ENCODE assay signal across 31 cellular contexts in genomic region chr5:43523662-43524072, GRCh38. TPM values are rescaled to one million over a fixed set of nuclear protein-coding genes. Genes with fewer than 3 reads are reported as not detected.
DNase-seq lines count a peak whose midpoint lies in the region; ATAC-seq, FAIRE-seq and TF ChIP-seq lines count a peak whose summit lies in the region.
"Had no signal": no experiment of that assay in that cellular context is flagged by ENCODE, and none has a peak within 500 bp of the region (broad histone marks: within the 10 kb centered on the region; RNA-seq: fewer than 3 reads in every experiment).

No MANE protein-coding gene starts in this region.

- no peaks in the 10 kb centered on the region for H3K9me3 ChIP-seq in A549
- H3K9me3 ChIP-seq in T-helper 17 cell (ENCODE audit: control insufficient read depth, low read length, poor library complexity, severe bottlenecking): no peaks in the 10 kb centered on the region
- H3K9me3 ChIP-seq: BLaER1, gastroesophageal sphincter, Peyer's patch, testis had no signal

- POLR2A ChIA-PET in A549 (lab: Yijun Ruan, JAX): no interaction called here

- 62% methylated on average over 2 of the region's 2 CpGs for WGBS in A549 (ENCODE audit: missing lambda C conversion rate)

- no peaks in the 10 kb centered on the region for H3K27me3 Mint-ChIP-seq in T-helper 17 cell
- H3K27me3 Mint-ChIP-seq in type B pancreatic cell: no peaks in the 10 kb centered on the region
- H3K27me3 Mint-ChIP-seq: activated CD4-positive, alpha-beta T cell treated with anti-CD3 and anti-CD28 coated beads, Interleukin-2, amount 10 ng/mL, durations not matched to agents 7 days and 5 days; stimulated activated naive CD8-positive, alpha-beta T cell treated with anti-CD3 and anti-CD28 coated beads, Interleukin-15, Interleukin-2, amounts not matched to agents 100 ng/mL and 50 ng/mL, for 24 hours had no signal

- CTCF ChIA-PET in A549 (lab: Yijun Ruan, JAX): interaction anchor here (1.3 to 1.8 kb wide), 3 partner anchors 11 to 634 kb away, joined by 3 to 5 read pairs (median 4); partner anchors contain the start of gene TMEM267

- no peak for TF ChIP-seq POLR2A in A549 (IDR thresholded peaks at IDR 0.05; ENCODE audit: low read length)

- DNase-seq in A549 (ENCODE audit: low read depth in 1 of 2, low spot score in 1 of 2): no peak
- DNase-seq in EH (ENCODE audit: low read depth): peak; percentile 23
- DNase-seq in T-helper 17 cell: no peak
- DNase-seq in fibroblast of villous mesenchyme (ENCODE audit: low read depth): peak; percentile 16
- no peak for DNase-seq in type B pancreatic cell (ENCODE audit: extremely low spot score, unreplicated experiment)
- DNase-seq in GDM1 (lab: John Stamatoyannopoulos, UW): no peak
- DNase-seq: activated CD4-positive, alpha-beta T cell treated with anti-CD3 and anti-CD28 coated beads, Interleukin-2, amount 10 ng/mL, durations not matched to agents 7 days and 5 days; activated gamma-delta T cell; activated T-cell treated with anti-CD3 and anti-CD28 coated beads, Interleukin-2, amount 50 U/mL, for 1 hour; caudate nucleus; DMS 273 treated with DMSO at 0.1 percent for 48 hours; effector CD8-positive, alpha-beta T cell; IMR-90; natural killer cell; NCI-H2107; Peyer's patch; retina; SIG-M5; small intestine; testis had no signal

- H3K4me3 ChIP-seq in A549 (no peak overlapping the region), fibroblast of villous mesenchyme (ENCODE audit: low read depth, low read length) (no peak overlapping the region)
- H3K4me3 ChIP-seq: BLaER1, coronary artery, gastroesophageal sphincter, hepatocyte, lung, Peyer's patch, testis had no signal

- no peaks in the 10 kb centered on the region for H3K36me3 Mint-ChIP-seq in T-helper 17 cell (ENCODE audit: low read depth)
- H3K36me3 Mint-ChIP-seq in type B pancreatic cell: peaks cover 44% of the 10 kb centered on the region

- H3K4me2 ChIP-seq in A549: no peak overlapping the region
- H3K4me2 ChIP-seq: BLaER1, hepatocyte had no signal

- no peak for TF ChIP-seq RAD21 in A549 (conservative IDR thresholded peaks at IDR 0.05 in 1 of 2, IDR thresholded peaks at IDR 0.05 in 1 of 2)

- TF ChIP-seq EP300 in A549 (IDR thresholded peaks at IDR 0.05): no peak

- no peak overlapping the region for H3K27ac Mint-ChIP-seq in T-helper 17 cell
- H3K27ac Mint-ChIP-seq in type B pancreatic cell: no peak overlapping the region
- H3K27ac Mint-ChIP-seq: activated CD4-positive, alpha-beta T cell treated with anti-CD3 and anti-CD28 coated beads, Interleukin-2, amount 10 ng/mL, durations not matched to agents 7 days and 5 days; natural killer cell; stimulated activated naive CD8-positive, alpha-beta T cell treated with anti-CD3 and anti-CD28 coated beads, Interleukin-15, Interleukin-2, amounts not matched to agents 100 ng/mL and 50 ng/mL, for 24 hours had no signal

- H3K9me3 Mint-ChIP-seq in type B pancreatic cell: no peaks in the 10 kb centered on the region
- H3K9me3 Mint-ChIP-seq: activated CD4-positive, alpha-beta T cell treated with anti-CD3 and anti-CD28 coated beads, Interleukin-2, amount 10 ng/mL, durations not matched to agents 7 days and 5 days; natural killer cell; stimulated activated naive CD8-positive, alpha-beta T cell treated with anti-CD3 and anti-CD28 coated beads, Interleukin-15, Interleukin-2, amounts not matched to agents 100 ng/mL and 50 ng/mL, for 24 hours had no signal

- H3K4me1 Mint-ChIP-seq in T-helper 17 cell: peaks cover 2% of the 10 kb centered on the region
- H3K4me1 Mint-ChIP-seq in type B pancreatic cell (ENCODE audit: unreplicated experiment): peaks cover 5% of the 10 kb centered on the region
- H3K4me1 Mint-ChIP-seq: natural killer cell, WTC11 had no signal

- H3K4me3 Mint-ChIP-seq in T-helper 17 cell (peak overlapping the region; percentile 10), type B pancreatic cell (no peak overlapping the region)
- H3K4me3 Mint-ChIP-seq: activated CD4-positive, alpha-beta T cell treated with anti-CD3 and anti-CD28 coated beads, Interleukin-2, amount 10 ng/mL, durations not matched to agents 7 days and 5 days; natural killer cell; stimulated activated naive CD8-positive, alpha-beta T cell treated with anti-CD3 and anti-CD28 coated beads, Interleukin-15, Interleukin-2, amounts not matched to agents 100 ng/mL and 50 ng/mL, for 24 hours; WTC11 had no signal

- FAIRE-seq in A549 (lab: Jason Lieb, UNC): no peak
- FAIRE-seq: small intestine, urothelium cell line had no signal

- no peaks in the 10 kb centered on the region for H3K4me1 ChIP-seq in A549
- H3K4me1 ChIP-seq: BLaER1, gastroesophageal sphincter, Peyer's patch, testis had no signal

- TF ChIP-seq CTCF in A549 (IDR thresholded peaks at IDR 0.05) (no peak), fibroblast of villous mesenchyme (IDR thresholded peaks at IDR 0.05; ENCODE audit: insufficient read depth, low read depth, low read length) (no peak), type B pancreatic cell (conservative IDR thresholded peaks at IDR 0.05) (no peak)

- ATAC-seq in A549 (peak; percentile 30 to 51; a peak in 4 of 6 replicates), T-helper 17 cell (no peak), HG03521 (IDR thresholded peaks at IDR 0.05; ENCODE audit: unreplicated experiment) (no peak), HG02610 (IDR thresholded peaks at IDR 0.05; ENCODE audit: unreplicated experiment) (no peak)
- ATAC-seq: gastroesophageal sphincter, HCT116, natural killer cell, WTC11 had no signal

- no peak overlapping the region for H3K27ac ChIP-seq in A549
- H3K27ac ChIP-seq: BLaER1, coronary artery, gastroesophageal sphincter, hepatocyte, Peyer's patch, testis had no signal

TF ChIP-seq in A549, 52 proteins besides CTCF, POLR2A, EP300 and RAD21 (continues in another document):
- TF ChIP-seq NPAS2 (CRISPR knock-in tag; IDR thresholded peaks at IDR 0.05; ENCODE audit: borderline replicate concordance) (no peak), ZC3H11A (IDR thresholded peaks at IDR 0.05) (no peak), FOSL2 (IDR thresholded peaks at IDR 0.05) (no peak), FOSL2 (CRISPR knock-in tag; IDR thresholded peaks at IDR 0.05) (no peak), NR3C1 (IDR thresholded peaks at IDR 0.05) (no peak), JUN (IDR thresholded peaks at IDR 0.05) (no peak), CBX2 (IDR thresholded peaks at IDR 0.05; ENCODE audit: borderline replicate concordance, low read depth) (no peak), BCL3 (IDR thresholded peaks at IDR 0.05) (no peak), JUNB (IDR thresholded peaks at IDR 0.05) (no peak), HOXA7 (CRISPR knock-in tag; IDR thresholded peaks at IDR 0.05) (no peak), TFCP2L1 (CRISPR knock-in tag; IDR thresholded peaks at IDR 0.05) (no peak), HEYL (CRISPR knock-in tag; IDR thresholded peaks at IDR 0.05) (no peak), KDM1A (IDR thresholded peaks at IDR 0.05; ENCODE audit: low read depth) (no peak), NFE2L2 (conservative IDR thresholded peaks at IDR 0.05; ENCODE audit: low read length) (no peak), MAZ (IDR thresholded peaks at IDR 0.05; ENCODE audit: borderline replicate concordance, low read depth, low read length) (no peak), CHD2 (IDR thresholded peaks at IDR 0.05; ENCODE audit: low read length, partially characterized antibody) (no peak)

RNA-seq across cellular contexts. Expression of gene C5orf34, which starts 8.7 kb away (rescaled TPM):
- polyA plus RNA-seq in A549 (2011; rRNA removed) (11.8 and 16.1 TPM in 2 replicates), A549 (2017; fragmentation: RNase III; extraction: RNeasy Plus Mini Kit Qiagen cat#74134 plus additional on column Dnase treatment) (7.1 to 7.7 TPM (median 7.6 TPM) in 3 replicates)
- 3.3 and 3.5 TPM in 2 replicates for polyA plus RNA-seq in A549 (2012; cell fraction: cytosol; rRNA removed)
- 3.7 and 4.5 TPM in 2 replicates for polyA plus RNA-seq in A549 (2012; cell fraction: nucleus; rRNA removed)
- 3.0 and 4.3 TPM in 2 replicates for polyA minus RNA-seq in A549 (2011; rRNA and poly(A)+ RNA removed)
- total RNA-seq in T-helper 17 cell (1 to 10 TPM in 1 of 2 donors, under 1 TPM in 1; 0.99 to 1.6 TPM), fibroblast of villous mesenchyme (3.9 and 7.8 TPM in 2 replicates), type B pancreatic cell (ENCODE audit: low replicate concordance) (2.0 and 8.3 TPM in 2 replicates)

RNA-seq across cellular contexts. Expression of gene PAIP1, which starts 33.2 kb away (rescaled TPM):
- 188 and 198 TPM in 2 replicates for polyA plus RNA-seq in A549 (2011; rRNA removed)
- 51.2 and 74.8 TPM in 2 replicates for polyA plus RNA-seq in A549 (2012; cell fraction: cytosol; rRNA removed)
- polyA plus RNA-seq in A549 (2012; cell fraction: nucleus; rRNA removed): 19.8 and 25.1 TPM in 2 replicates
- polyA plus RNA-seq in A549 (2017; fragmentation: RNase III; extraction: RNeasy Plus Mini Kit Qiagen cat#74134 plus additional on column Dnase treatment): 84.6 to 89.6 TPM (median 86.7 TPM) in 3 replicates
- 63.1 and 66.9 TPM in 2 replicates for polyA minus RNA-seq in A549 (2011; rRNA and poly(A)+ RNA removed)
- 10 to 100 TPM; 23.7 to 29.4 TPM for total RNA-seq in T-helper 17 cell
- 91.2 and 123 TPM in 2 replicates for total RNA-seq in fibroblast of villous mesenchyme
- total RNA-seq in type B pancreatic cell (ENCODE audit: low replicate concordance): 79.9 and 95.5 TPM in 2 replicates

RNA-seq across cellular contexts. Expression of gene TMEM267, which starts 40.0 kb away (rescaled TPM):
- polyA plus RNA-seq in A549 (2011; rRNA removed): 46.1 and 47.3 TPM in 2 replicates
- 8.9 and 12.5 TPM in 2 replicates for polyA plus RNA-seq in A549 (2012; cell fraction: cytosol; rRNA removed)
- polyA plus RNA-seq in A549 (2012; cell fraction: nucleus; rRNA removed): 4.0 and 8.7 TPM in 2 replicates
- 15.8 to 17.9 TPM (median 17.3 TPM) in 3 replicates for polyA plus RNA-seq in A549 (2017; fragmentation: RNase III; extraction: RNeasy Plus Mini Kit Qiagen cat#74134 plus additional on column Dnase treatment)
- 17.9 and 22.7 TPM in 2 replicates for polyA minus RNA-seq in A549 (2011; rRNA and poly(A)+ RNA removed)
- 10 to 100 TPM in 1 of 2 donors, 1 to 10 TPM in 1; 9.1 to 10.6 TPM for total RNA-seq in T-helper 17 cell
- 13.2 and 21.2 TPM in 2 replicates for total RNA-seq in fibroblast of villous mesenchyme
- 11.4 and 11.6 TPM in 2 replicates for total RNA-seq in type B pancreatic cell (ENCODE audit: low replicate concordance)

Comparison
In these comparisons a context has a peak if more than half of its experiments do, and no peak if none do; other contexts are left out.
1. ATAC-seq: peak in A549 (2 of 2); none in T-helper 17 cell (single experiment), HG03521 (single experiment) and HG02610 (single experiment).
2. DNase-seq: peak in EH (single experiment) and fibroblast of villous mesenchyme (single experiment); none in A549 (0 of 2), T-helper 17 cell (0 of 3), type B pancreatic cell (single experiment) and GDM1 (single experiment).